9 cellular contexts compared by ENCODE assay signal in the genomic region with DNA sequence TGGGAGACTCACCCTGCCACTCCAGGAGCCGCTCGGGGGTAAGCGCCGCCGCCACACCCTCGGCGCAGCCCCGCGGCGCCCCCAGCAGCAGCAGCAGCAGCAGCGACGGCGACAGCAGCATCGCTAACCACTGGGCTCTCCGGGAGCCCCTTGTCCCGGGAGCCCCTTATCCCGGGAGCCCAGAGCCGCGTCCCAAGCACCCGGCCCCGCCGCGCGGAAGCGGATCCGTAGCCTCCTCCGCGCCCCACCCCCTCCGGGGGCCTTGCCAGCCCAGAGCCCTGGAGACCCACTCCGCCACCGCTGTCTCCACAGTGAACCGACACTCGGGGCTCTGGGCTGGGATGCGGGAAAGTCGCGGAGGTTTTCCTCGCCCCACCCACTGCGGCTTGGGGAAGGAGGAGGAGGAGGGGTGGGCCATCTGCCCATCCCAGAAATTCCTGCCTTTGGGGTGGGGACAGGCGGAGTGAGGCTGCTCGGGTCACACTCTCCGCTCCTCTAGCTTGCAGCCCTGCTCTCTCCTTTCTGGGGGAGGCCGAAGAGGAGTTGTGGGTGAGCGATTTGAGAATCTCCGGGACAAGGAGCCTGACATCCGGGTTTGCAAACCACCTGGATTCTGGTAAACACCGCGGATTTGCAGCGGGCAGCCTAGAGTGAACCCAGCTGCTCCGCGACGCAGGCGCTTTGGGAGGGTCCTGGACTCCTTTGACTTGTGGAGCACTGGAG. TPM values are rescaled to one million over a fixed set of nuclear protein-coding genes. Genes with fewer than 3 reads are reported as not detected.
DNase-seq lines count a peak whose midpoint lies in the region; ATAC-seq and TF ChIP-seq lines count a peak whose summit lies in the region.
"Had no signal": no experiment of that assay in that cellular context is flagged by ENCODE, and none has a peak within 500 bp of the region (broad histone marks: within the 10 kb centered on the region; RNA-seq: fewer than 3 reads in every experiment).

A gene (minus strand): TSS at position 333 of the 723 bp plus-strand sequence. CDS start 212 bp downstream, at position 121.

- H3K27me3 ChIP-seq in right atrium auricular region, result no peaks in the 10 kb centered on the region

- peaks cover 0 to 38% of the 10 kb centered on the region in 2 donors for H3K4me1 ChIP-seq in right atrium auricular region

- no peaks in the 10 kb centered on the region for H3K9me3 ChIP-seq in right atrium auricular region

- peak within 1 kb of the TSS; percentile 89 for H3K27ac Mint-ChIP-seq in progenitor cell of endocrine pancreas
- no peak within 1 kb of the TSS for H3K27ac Mint-ChIP-seq in activated CD8-positive, alpha-beta memory T cell treated with anti-CD3 and anti-CD28 coated beads, Interleukin-2, amount 10 ng/mL, durations not matched to agents 7 days and 5 days
- H3K27ac Mint-ChIP-seq: CD4-positive, CD25-positive, alpha-beta regulatory T cell had no signal

- TF ChIP-seq CTCF in right atrium auricular region (IDR thresholded peaks at IDR 0.05) (no peak), progenitor cell of endocrine pancreas (IDR thresholded peaks at IDR 0.05; ENCODE audit: unreplicated experiment) (no peak)

- peaks cover 35% of the 10 kb centered on the region for H3K27me3 Mint-ChIP-seq in progenitor cell of endocrine pancreas
- peaks cover 58% of the 10 kb centered on the region for H3K27me3 Mint-ChIP-seq in activated CD8-positive, alpha-beta memory T cell treated with anti-CD3 and anti-CD28 coated beads, Interleukin-2, amount 10 ng/mL, durations not matched to agents 7 days and 5 days

- peaks cover 14% of the 10 kb centered on the region for H3K4me1 Mint-ChIP-seq in progenitor cell of endocrine pancreas (ENCODE audit: low read depth)
- H3K4me1 Mint-ChIP-seq in activated CD8-positive, alpha-beta memory T cell treated with anti-CD3 and anti-CD28 coated beads, Interleukin-2, amount 10 ng/mL, durations not matched to agents 7 days and 5 days, result no peaks in the 10 kb centered on the region

- H3K9me3 Mint-ChIP-seq in progenitor cell of endocrine pancreas (ENCODE audit: low read depth), result peaks cover 8% of the 10 kb centered on the region
- H3K9me3 Mint-ChIP-seq in activated CD8-positive, alpha-beta memory T cell treated with anti-CD3 and anti-CD28 coated beads, Interleukin-2, amount 10 ng/mL, durations not matched to agents 7 days and 5 days (ENCODE audit: low read depth), result no peaks in the 10 kb centered on the region

- ATAC-seq in activated CD4-positive, CD25-positive, alpha-beta regulatory T cell treated with anti-CD3 and anti-CD28 coated beads, Interleukin-2, amount 50 U/mL, for 24 hours, result no peak
- no peak for ATAC-seq in GM21390 (IDR thresholded peaks at IDR 0.05; ENCODE audit: unreplicated experiment)
- ATAC-seq in GM19351 (IDR thresholded peaks at IDR 0.05; ENCODE audit: unreplicated experiment), result no peak
- ATAC-seq in activated CD8-positive, alpha-beta memory T cell treated with anti-CD3 and anti-CD28 coated beads, Interleukin-2, amount 10 ng/mL, durations not matched to agents 7 days and 5 days, result no peak

- no peaks in the 10 kb centered on the region for H3K36me3 ChIP-seq in right atrium auricular region

- H3K4me3 ChIP-seq in right atrium auricular region, result peak within 1 kb of the TSS; percentile 64 to 73

- CTCF ChIA-PET in activated CD8-positive, alpha-beta memory T cell treated with anti-CD3 and anti-CD28 coated beads, Interleukin-2, amount 10 ng/mL, durations not matched to agents 7 days and 5 days (lab: Charles Lee), result no interaction called here

- peaks cover 4% of the 10 kb centered on the region for H3K36me3 Mint-ChIP-seq in progenitor cell of endocrine pancreas (ENCODE audit: insufficient read depth)
- H3K36me3 Mint-ChIP-seq in activated CD8-positive, alpha-beta memory T cell treated with anti-CD3 and anti-CD28 coated beads, Interleukin-2, amount 10 ng/mL, durations not matched to agents 7 days and 5 days, result no peaks in the 10 kb centered on the region
- H3K36me3 Mint-ChIP-seq: CD4-positive, CD25-positive, alpha-beta regulatory T cell had no signal

- H3K4me3 Mint-ChIP-seq in progenitor cell of endocrine pancreas (ENCODE audit: low read depth), result peak within 1 kb of the TSS; percentile 84
- H3K4me3 Mint-ChIP-seq in activated CD8-positive, alpha-beta memory T cell treated with anti-CD3 and anti-CD28 coated beads, Interleukin-2, amount 10 ng/mL, durations not matched to agents 7 days and 5 days, result no peak within 1 kb of the TSS

- peak within 1 kb of the TSS; percentile 54 to 65 for H3K27ac ChIP-seq in right atrium auricular region

- peak; percentile 31 for DNase-seq in activated CD4-positive, CD25-positive, alpha-beta regulatory T cell treated with anti-CD3 and anti-CD28 coated beads, Interleukin-2, amount 50 U/mL, for 72 hours
- DNase-seq in amniotic epithelial cell (ENCODE audit: low read depth), result peak; percentile 15
- no peak for DNase-seq in right atrium auricular region (ENCODE audit: low spot score)
- peak; percentile 49 for DNase-seq in progenitor cell of endocrine pancreas (ENCODE audit: low spot score, unreplicated experiment)
- DNase-seq in activated CD8-positive, alpha-beta memory T cell treated with anti-CD3 and anti-CD28 coated beads, Interleukin-2, amount 10 ng/mL, durations not matched to agents 7 days and 5 days, result no peak
- DNase-seq: CD4-positive, CD25-positive, alpha-beta regulatory T cell had no signal

RNA-seq across cellular contexts. Expression of the gene that starts here (rescaled TPM):
- total RNA-seq in right atrium auricular region, result 1 to 10 TPM; 2.8 to 3.3 TPM
- total RNA-seq in progenitor cell of endocrine pancreas, result 1.3 and 1.7 TPM in 2 replicates
- total RNA-seq in activated CD8-positive, alpha-beta memory T cell treated with anti-CD3 and anti-CD28 coated beads, Interleukin-2, amount 10 ng/mL, durations not matched to agents 7 days and 5 days, result not detected
- total RNA-seq: CD4-positive, CD25-positive, alpha-beta regulatory T cell had no signal

Comparison
In these comparisons a context has a peak if more than half of its experiments do, and no peak if none do; other contexts are left out.
1. DNase-seq: peak in activated CD4-positive, CD25-positive, alpha-beta regulatory T cell treated with anti-CD3 and anti-CD28 coated beads, Interleukin-2, amount 50 U/mL, for 72 hours (single experiment), amniotic epithelial cell (single experiment) and progenitor cell of endocrine pancreas (single experiment); none in right atrium auricular region (single experiment) and activated CD8-positive, alpha-beta memory T cell treated with anti-CD3 and anti-CD28 coated beads, Interleukin-2, amount 10 ng/mL, durations not matched to agents 7 days and 5 days (single experiment).